8 cellular contexts compared by ENCODE assay signal in genomic region chr17:63399856-63400255, GRCh38. TPM values are rescaled to one million over a fixed set of nuclear protein-coding genes. Genes with fewer than 3 reads are reported as not detected.
DNase-seq lines count a peak whose midpoint lies in the region; ATAC-seq and TF ChIP-seq lines count a peak whose summit lies in the region.
"Had no signal": no experiment of that assay in that cellular context is flagged by ENCODE, and none has a peak within 500 bp of the region (broad histone marks: within the 10 kb centered on the region; RNA-seq: fewer than 3 reads in every experiment).

No MANE protein-coding gene starts in this region.

- peak; percentile 74 to 88 for DNase-seq in NCI-H524 (lab: John Stamatoyannopoulos, UW)
- peak; percentile 51 for DNase-seq in colonic mucosa
- DNase-seq in left lung: no peak
- DNase-seq in NAMALWA (ENCODE audit: low spot score): no peak
- DNase-seq in medulla oblongata (ENCODE audit: extremely low spot score): no peak
- DNase-seq: stimulated activated naive CD8-positive, alpha-beta T cell treated with anti-CD3 and anti-CD28 coated beads, Interleukin-15, Interleukin-2, amounts not matched to agents 100 U/mL and 50 U/mL, for 24 hours had no signal

- peak; percentile 64 for ATAC-seq in left lung
- no peak for ATAC-seq in GM19023 (IDR thresholded peaks at IDR 0.05; ENCODE audit: unreplicated experiment)
- ATAC-seq: stimulated activated naive CD8-positive, alpha-beta T cell treated with anti-CD3 and anti-CD28 coated beads, Interleukin-15, Interleukin-2, amounts not matched to agents 100 U/mL and 50 U/mL, for 24 hours had no signal

- H3K4me3 ChIP-seq in colonic mucosa (no peak overlapping the region), left lung (no peak overlapping the region)

- H3K27ac ChIP-seq in colonic mucosa (peak overlapping the region; percentile 35), left lung (peak overlapping the region; percentile 15 to 60), temporal lobe (ENCODE audit: low read depth, low read length) (peak overlapping the region; percentile 4)

- no peaks in the 10 kb centered on the region for H3K36me3 ChIP-seq in colonic mucosa
- H3K36me3 ChIP-seq in left lung: peaks cover 0 to 32% of the 10 kb centered on the region in 2 donors

- H3K27me3 ChIP-seq in colonic mucosa (no peaks in the 10 kb centered on the region), left lung (no peaks in the 10 kb centered on the region)

- no peak overlapping the region for H3K9ac ChIP-seq in colonic mucosa (ENCODE audit: low read depth in 2 of 2, low read length in 2 of 2)

- intact Hi-C loops in colonic mucosa (cut with DNase I) (loop anchor here (10.0 kb wide), 1 partner anchor 725 kb away; no protein-coding TSS in a partner anchor), left lung (cut with DNase I) (loop anchor here in 1 of 2 donors (10.0 kb wide), 1 partner anchor 705 kb away; no protein-coding TSS in a partner anchor)

- no peaks in the 10 kb centered on the region for H3K9me3 ChIP-seq in colonic mucosa
- no peaks in the 10 kb centered on the region for H3K9me3 ChIP-seq in left lung

- no peak for TF ChIP-seq CTCF in colonic mucosa (IDR thresholded peaks at IDR 0.05)
- no peak for TF ChIP-seq CTCF in left lung (IDR thresholded peaks at IDR 0.05)

- H3K4me1 ChIP-seq in colonic mucosa: no peaks in the 10 kb centered on the region
- H3K4me1 ChIP-seq in left lung: peaks cover 9 to 11% of the 10 kb centered on the region in 2 donors

RNA-seq across cellular contexts. Expression of gene CYB561, which starts 46.2 kb away (rescaled TPM):
- 10 to 100 TPM; 60.1 to 90.6 TPM for total RNA-seq in colonic mucosa
- 10 to 100 TPM; 70.7 to 76.4 TPM for total RNA-seq in left lung
- 18.2 TPM for total RNA-seq in temporal lobe

Comparison
In these comparisons a context has a peak if more than half of its experiments do, and no peak if none do; other contexts are left out.
1. DNase-seq: peak in NCI-H524 (2 of 2) and colonic mucosa (single experiment); none in left lung (0 of 2), NAMALWA (single experiment) and medulla oblongata (single experiment).
2. Peak in every context shown above with its lines, with median percentiles within 50 percentile points of each other: H3K27ac ChIP-seq.